ENCODE assay signal across 8 cellular contexts in the genomic region with DNA sequence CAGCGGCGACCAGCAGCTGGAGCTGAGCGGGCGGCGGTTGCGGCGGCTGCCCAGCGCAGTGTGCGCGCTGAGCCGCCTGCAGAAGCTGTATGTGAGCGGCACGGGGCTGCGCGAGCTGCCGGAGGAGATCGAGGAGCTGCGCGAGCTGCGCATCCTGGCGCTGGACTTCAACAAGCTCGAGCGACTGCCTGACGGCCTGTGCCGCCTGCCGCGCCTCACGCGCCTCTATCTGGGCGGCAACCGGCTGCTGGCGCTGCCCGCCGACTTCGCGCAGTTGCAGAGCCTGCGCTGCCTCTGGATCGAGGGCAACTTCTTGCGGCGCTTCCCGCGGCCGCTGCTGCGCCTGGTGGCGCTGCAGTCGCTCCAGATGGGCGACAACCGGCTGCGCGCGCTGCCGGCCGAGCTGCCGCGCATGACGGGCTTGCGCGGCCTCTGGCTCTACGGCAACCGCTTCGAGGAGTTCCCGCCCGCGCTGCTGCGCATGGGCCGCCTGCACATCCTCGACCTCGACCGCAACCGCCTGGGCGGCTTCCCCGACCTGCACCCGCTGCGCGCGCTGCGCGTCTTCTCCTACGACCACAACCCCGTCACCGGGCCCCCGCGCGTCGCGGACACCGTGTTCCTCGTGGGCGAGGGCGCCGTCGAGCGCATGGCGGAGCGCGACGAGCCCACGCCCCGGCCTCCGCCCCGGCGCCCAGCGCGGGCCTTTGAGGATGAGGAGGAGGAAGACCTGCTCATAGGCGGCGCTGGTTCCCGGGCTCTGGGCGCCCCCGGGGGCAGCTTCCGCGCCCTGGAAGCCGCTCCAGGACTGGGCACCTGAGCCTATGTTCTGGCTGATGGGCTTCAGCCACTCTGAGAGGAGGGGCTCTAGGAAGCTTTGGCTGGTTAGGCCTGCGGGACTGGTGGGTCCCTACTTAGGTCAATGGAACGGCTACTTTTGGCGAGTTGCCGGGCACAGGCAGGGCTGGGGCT. TPM values are rescaled to one million over a fixed set of nuclear protein-coding genes. Genes with fewer than 3 reads are reported as not detected.
DNase-seq lines count a peak whose midpoint lies in the region; ATAC-seq and TF ChIP-seq lines count a peak whose summit lies in the region.

No MANE protein-coding gene starts in this region.

- H3K27me3 ChIP-seq in SJCRH30 (no peaks in the 10 kb centered on the region), left ventricle myocardium inferior (ENCODE audit: low read depth) (peaks cover 87% of the 10 kb centered on the region), psoas muscle (ENCODE audit: insufficient read depth in 3 of 3, low read length in 2 of 3) (peaks cover 0 to 66% (median 23%) of the 10 kb centered on the region in 3 donors)

- H3K9me3 ChIP-seq in SJCRH30 (replicated peaks) (no peaks in the 10 kb centered on the region), left ventricle myocardium inferior (replicated peaks) (no peaks in the 10 kb centered on the region), psoas muscle (no peaks in the 10 kb centered on the region)

- H3K27ac ChIP-seq in SJCRH30 (peak overlapping the region; percentile 69), left ventricle myocardium inferior (replicated peaks) (peak overlapping the region; percentile 68), psoas muscle (peak overlapping the region; percentile 51)

- 5 to 7% (median 7%) methylated on average over 85 to 116 of the region's 116 CpGs for WGBS in psoas muscle, 3 donors

- intact Hi-C loops in left ventricle myocardium inferior (cut with micrococcal nuclease) (loop anchor here (10.0 kb wide), 1 partner anchor 65 kb away; no protein-coding TSS in a partner anchor), psoas muscle (cut with DNase I) (no loop called here)

- H3K4me3 ChIP-seq in SJCRH30 = peak overlapping the region; percentile 58
- peak overlapping the region; percentile 58 for H3K4me3 ChIP-seq in left ventricle myocardium inferior
- peak overlapping the region; percentile 44 for H3K4me3 ChIP-seq in psoas muscle

- peak; percentile 90 to 96 (median 92) for ATAC-seq in psoas muscle

- DNase-seq in Ammon's horn (ENCODE audit: low spot score) = peak; percentile 57
- peak; percentile 79 for DNase-seq in GM19240 (ENCODE audit: insufficient read length, low spot score)
- DNase-seq in KG1 (lab: John Stamatoyannopoulos, UW) = peak; percentile 72
- DNase-seq in SJCRH30 = peak; percentile 68 to 74
- DNase-seq in activated naive CD8-positive, alpha-beta T cell treated with anti-CD3 and anti-CD28 coated beads, Interleukin-2, amount 50 U/mL, for 16 hours (ENCODE audit: low read depth, low spot score) = peak; percentile 24
- peak; percentile 62 for DNase-seq in left ventricle myocardium inferior
- peak; percentile 74 to 84 for DNase-seq in psoas muscle
- DNase-seq in mesenteric fat pad (ENCODE audit: low spot score) = no peak

- TF ChIP-seq CTCF in left ventricle myocardium inferior (IDR thresholded peaks at IDR 0.05; ENCODE audit: borderline replicate concordance) = peak; percentile 70
- peak; percentile 60 for TF ChIP-seq CTCF in psoas muscle (IDR thresholded peaks at IDR 0.05)

- peaks cover 72% of the 10 kb centered on the region for H3K4me1 ChIP-seq in SJCRH30
- peaks cover 26% of the 10 kb centered on the region for H3K4me1 ChIP-seq in left ventricle myocardium inferior
- no peaks in the 10 kb centered on the region for H3K4me1 ChIP-seq in psoas muscle

- peaks cover 7% of the 10 kb centered on the region; the same call in 1 of the 2 replicates for H3K36me3 ChIP-seq in SJCRH30
- H3K36me3 ChIP-seq in left ventricle myocardium inferior = no peaks in the 10 kb centered on the region
- H3K36me3 ChIP-seq in psoas muscle (ENCODE audit: insufficient read depth in 1 of 2, low read depth in 1 of 2) = no peaks in the 10 kb centered on the region

RNA-seq across cellular contexts. Expression of gene LRRC10B, which starts 0.8 kb away (rescaled TPM):
- total RNA-seq in SJCRH30 (2014; rRNA removed; shearing (Covaris generic)) = 40.2 and 42.1 TPM in 2 replicates
- total RNA-seq in left ventricle myocardium inferior = 0.88 TPM
- under 1 TPM in 3 of 4 donors, not detected in 1; 0.27 to 0.69 (median 0.64) TPM for total RNA-seq in psoas muscle
- 1 to 10 TPM in 1 of 3 donors, under 1 TPM in 2; 0.24 to 2.1 (median 0.40) TPM for polyA plus RNA-seq in psoas muscle
- 1.2 TPM for total RNA-seq in mesenteric fat pad

Comparison
In these comparisons a context has a peak if more than half of its experiments do, and no peak if none do; other contexts are left out.
1. RNA of gene LRRC10B, which starts 0.8 kb away (total RNA-seq): 40.2 to 42.1 TPM in SJCRH30; 1.2 TPM in mesenteric fat pad (single experiment), 0.88 TPM in left ventricle myocardium inferior (single experiment) and 0.27 to 0.69 TPM in psoas muscle; every median in the first group is over 10 times any median in the second.
2. Peak in every context shown above with its lines, with median percentiles within 50 percentile points of each other: H3K27ac ChIP-seq and H3K4me3 ChIP-seq.